1 cellular context compared by ENCODE assay signal in the genomic region with DNA sequence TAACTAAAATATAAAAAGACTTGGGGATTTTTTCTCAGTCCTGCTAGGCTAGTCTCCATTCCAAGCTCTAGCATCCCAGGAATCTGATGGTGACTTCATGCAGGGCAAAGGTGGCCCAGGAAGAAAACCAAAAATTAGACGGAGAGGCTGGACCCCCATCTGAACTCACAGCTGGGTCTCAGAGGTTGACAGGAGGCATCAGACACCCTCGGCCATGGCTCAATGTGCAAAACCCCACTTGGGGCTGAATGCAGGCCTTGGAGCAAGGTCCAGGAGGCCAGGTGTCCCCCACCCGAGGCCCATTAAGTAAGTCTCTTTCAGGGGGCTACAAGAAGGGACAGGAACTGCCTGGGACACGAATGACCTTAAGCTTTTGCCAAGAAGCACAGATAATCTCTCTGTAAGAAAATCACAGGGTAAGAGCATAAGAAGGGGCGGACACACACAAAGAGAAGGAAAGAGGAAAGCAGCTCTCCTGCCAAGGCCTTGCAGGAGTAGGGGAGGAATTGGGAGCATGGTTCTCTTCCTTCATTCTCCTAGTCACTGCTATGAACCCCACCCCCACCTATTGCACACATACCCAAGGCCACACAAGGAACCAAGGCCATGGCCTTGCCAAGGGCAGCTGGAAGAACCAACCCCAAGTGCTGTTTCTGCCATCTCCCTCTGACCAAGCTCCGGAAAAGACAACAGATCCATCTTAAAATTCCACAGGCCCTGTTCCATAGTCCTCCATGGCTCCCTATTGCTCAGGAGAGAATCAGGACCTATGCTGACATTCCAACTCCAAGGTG.
TF ChIP-seq lines count a peak whose summit lies in the region.

No MANE protein-coding gene starts in this region.

TF ChIP-seq in HEK293, 187 proteins besides CTCF, POLR2A, EP300 and RAD21 (continued from another document):
- TF ChIP-seq, protein P1, sequence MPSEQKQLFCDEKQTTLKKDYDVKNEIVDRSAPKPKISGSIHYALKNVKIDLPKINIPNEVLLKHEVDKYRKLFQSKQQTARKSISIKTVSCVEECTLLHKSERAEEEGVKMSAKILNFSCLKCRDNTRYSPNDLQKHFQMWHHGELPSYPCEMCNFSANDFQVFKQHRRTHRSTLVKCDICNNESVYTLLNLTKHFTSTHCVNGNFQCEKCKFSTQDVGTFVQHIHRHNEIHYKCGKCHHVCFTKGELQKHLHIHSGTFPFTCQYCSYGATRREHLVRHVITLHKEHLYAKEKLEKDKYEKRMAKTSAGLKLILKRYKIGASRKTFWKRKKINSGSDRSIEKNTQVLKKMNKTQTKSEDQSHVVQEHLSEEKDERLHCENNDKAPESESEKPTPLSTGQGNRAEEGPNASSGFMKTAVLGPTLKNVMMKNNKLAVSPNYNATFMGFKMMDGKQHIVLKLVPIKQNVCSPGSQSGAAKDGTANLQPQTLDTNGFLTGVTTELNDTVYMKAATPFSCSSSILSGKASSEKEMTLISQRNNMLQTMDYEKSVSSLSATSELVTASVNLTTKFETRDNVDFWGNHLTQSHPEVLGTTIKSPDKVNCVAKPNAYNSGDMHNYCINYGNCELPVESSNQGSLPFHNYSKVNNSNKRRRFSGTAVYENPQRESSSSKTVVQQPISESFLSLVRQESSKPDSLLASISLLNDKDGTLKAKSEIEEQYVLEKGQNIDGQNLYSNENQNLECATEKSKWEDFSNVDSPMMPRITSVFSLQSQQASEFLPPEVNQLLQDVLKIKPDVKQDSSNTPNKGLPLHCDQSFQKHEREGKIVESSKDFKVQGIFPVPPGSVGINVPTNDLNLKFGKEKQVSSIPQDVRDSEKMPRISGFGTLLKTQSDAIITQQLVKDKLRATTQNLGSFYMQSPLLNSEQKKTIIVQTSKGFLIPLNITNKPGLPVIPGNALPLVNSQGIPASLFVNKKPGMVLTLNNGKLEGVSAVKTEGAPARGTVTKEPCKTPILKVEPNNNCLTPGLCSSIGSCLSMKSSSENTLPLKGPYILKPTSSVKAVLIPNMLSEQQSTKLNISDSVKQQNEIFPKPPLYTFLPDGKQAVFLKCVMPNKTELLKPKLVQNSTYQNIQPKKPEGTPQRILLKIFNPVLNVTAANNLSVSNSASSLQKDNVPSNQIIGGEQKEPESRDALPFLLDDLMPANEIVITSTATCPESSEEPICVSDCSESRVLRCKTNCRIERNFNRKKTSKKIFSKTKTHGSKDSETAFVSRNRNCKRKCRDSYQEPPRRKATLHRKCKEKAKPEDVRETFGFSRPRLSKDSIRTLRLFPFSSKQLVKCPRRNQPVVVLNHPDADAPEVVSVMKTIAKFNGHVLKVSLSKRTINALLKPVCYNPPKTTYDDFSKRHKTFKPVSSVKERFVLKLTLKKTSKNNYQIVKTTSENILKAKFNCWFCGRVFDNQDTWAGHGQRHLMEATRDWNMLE (tag by site-specific recombination; conservative IDR thresholded peaks at IDR 0.05; ENCODE audit: low read depth), result no peak
- no peak for TF ChIP-seq ZNF571 (tag by site-specific recombination; IDR thresholded peaks at IDR 0.05)
TF ChIP-seq in HEK293: peak in this region for 1.
